14 cellular contexts compared by ENCODE assay signal in the genomic region with DNA sequence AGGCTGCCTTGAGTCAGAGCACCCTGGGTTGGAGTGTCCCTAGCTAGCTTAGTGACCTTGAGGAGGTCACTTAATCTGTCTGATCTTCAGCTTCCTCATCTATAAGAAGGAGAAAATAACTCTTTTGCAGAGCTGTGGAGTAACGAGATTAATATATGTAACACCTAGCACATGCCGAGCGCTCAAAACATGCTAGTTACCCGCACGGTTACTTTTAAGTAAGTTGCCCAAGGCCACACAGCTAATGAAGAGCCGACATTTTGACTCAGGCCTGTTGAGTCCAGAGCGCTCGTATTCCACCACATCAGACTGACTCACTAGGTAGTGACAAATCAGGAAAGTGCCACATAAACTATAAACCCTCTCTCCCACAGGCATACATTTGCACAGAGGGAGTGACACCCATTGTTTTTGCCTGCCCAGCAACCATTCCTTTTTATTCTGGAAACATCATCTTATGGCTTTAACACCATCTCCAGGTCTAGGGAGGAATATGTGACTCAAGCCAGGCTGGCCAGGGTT. TPM values are rescaled to one million over a fixed set of nuclear protein-coding genes. Genes with fewer than 3 reads are reported as not detected.
A peak's percentile ranks its signal among the peaks of the same experiment; 100 is the strongest.
DNase-seq lines count a peak whose midpoint lies in the region; ATAC-seq, FAIRE-seq and TF ChIP-seq lines count a peak whose summit lies in the region.
"Had no signal": no experiment of that assay in that cellular context is flagged by ENCODE, and none has a peak within 500 bp of the region (broad histone marks: within the 10 kb centered on the region; RNA-seq: fewer than 3 reads in every experiment).

No MANE protein-coding gene starts in this region.

- H3K4me3 ChIP-seq in kidney (ENCODE audit: low read length in 2 of 2) = no peak overlapping the region
- H3K4me3 ChIP-seq: sigmoid colon, uterus had no signal

- peak overlapping the region; percentile 4 for H3K4me3 Mint-ChIP-seq in activated T-helper 2 cell treated with anti-CD3 and anti-CD28 coated beads, Interferon-gamma antibody, Interleukin-2, Interleukin-4, amounts not matched to agents 10 μg/mL and 5 μg/mL and 100 μg/mL, durations not matched to agents 14 hours and 24 hours and 36 hours (ENCODE audit: low read depth)
- no peak overlapping the region for H3K4me3 Mint-ChIP-seq in immature natural killer cell

- DNase-seq in 8988T (peak; percentile 50), HCEC 1CT (peak; percentile 81), immature natural killer cell (no peak), NCI-H774 (lab: John Stamatoyannopoulos, UW) (no peak), kidney (no peak)
- no peak for DNase-seq in activated T-helper 2 cell treated with anti-CD3 and anti-CD28 coated beads, Interferon-gamma antibody, Interleukin-2, Interleukin-4, amounts not matched to agents 10 μg/mL and 5 μg/mL and 100 μg/mL, durations not matched to agents 14 hours and 24 hours and 36 hours (ENCODE audit: low spot score)
- DNase-seq: activated CD8-positive, alpha-beta memory T cell treated with anti-CD3 and anti-CD28 coated beads, Interleukin-2, amount 50 U/mL, for 4 hours; glutamatergic neuron; sigmoid colon; uterus had no signal

- peaks cover 0 to 4% of the 10 kb centered on the region in 2 donors for H3K4me1 ChIP-seq in kidney (ENCODE audit: control insufficient read depth in 1 of 2, insufficient read depth in 1 of 2, low read depth in 1 of 2, low read length in 2 of 2)
- H3K4me1 ChIP-seq: uterus had no signal

- FAIRE-seq in kidney (lab: Jason Lieb, UNC) = no peak
- FAIRE-seq: D721Med, GM19239 had no signal

- H3K9ac ChIP-seq in kidney (ENCODE audit: low read length in 2 of 2) = no peak overlapping the region

- H3K27ac Mint-ChIP-seq in activated T-helper 2 cell treated with anti-CD3 and anti-CD28 coated beads, Interferon-gamma antibody, Interleukin-2, Interleukin-4, amounts not matched to agents 10 μg/mL and 5 μg/mL and 100 μg/mL, durations not matched to agents 14 hours and 24 hours and 36 hours = peak overlapping the region; percentile 95
- H3K27ac Mint-ChIP-seq in immature natural killer cell = peak overlapping the region in 5 of 6 donors; percentile 41 to 83 (median 57)

- no peak for ATAC-seq in HG03097 (IDR thresholded peaks at IDR 0.05; ENCODE audit: low FRiP score, unreplicated experiment)
- no peak for ATAC-seq in GM21619 (IDR thresholded peaks at IDR 0.05; ENCODE audit: unreplicated experiment)

- intact Hi-C loops in activated T-helper 2 cell treated with anti-CD3 and anti-CD28 coated beads, Interferon-gamma antibody, Interleukin-2, Interleukin-4, amounts not matched to agents 10 μg/mL and 5 μg/mL and 100 μg/mL, durations not matched to agents 14 hours and 24 hours and 36 hours (cut with micrococcal nuclease) = loop anchor here (1.0 to 10.0 kb wide), 13 partner anchors 15 to 637 kb away; no protein-coding TSS in a partner anchor
- intact Hi-C loops in kidney (cut with DNase I) = no loop called here

- peak overlapping the region in 1 of 2 donors; percentile 52 for H3K27ac ChIP-seq in kidney (ENCODE audit: low read depth in 2 of 2, low read length in 2 of 2)

- H3K36me3 Mint-ChIP-seq in activated T-helper 2 cell treated with anti-CD3 and anti-CD28 coated beads, Interferon-gamma antibody, Interleukin-2, Interleukin-4, amounts not matched to agents 10 μg/mL and 5 μg/mL and 100 μg/mL, durations not matched to agents 14 hours and 24 hours and 36 hours (ENCODE audit: low read depth) = no peaks in the 10 kb centered on the region
- H3K36me3 Mint-ChIP-seq in immature natural killer cell = no peaks in the 10 kb centered on the region

- no peaks in the 10 kb centered on the region for H3K9me3 ChIP-seq in kidney (ENCODE audit: control insufficient read depth in 1 of 2, low read length in 2 of 2)
- H3K9me3 ChIP-seq: sigmoid colon, uterus had no signal

- no peak for TF ChIP-seq CTCF in kidney (IDR thresholded peaks at IDR 0.05; ENCODE audit: borderline replicate concordance, extremely low read depth, insufficient read depth)

- no peaks in the 10 kb centered on the region for H3K9me3 Mint-ChIP-seq in activated T-helper 2 cell treated with anti-CD3 and anti-CD28 coated beads, Interferon-gamma antibody, Interleukin-2, Interleukin-4, amounts not matched to agents 10 μg/mL and 5 μg/mL and 100 μg/mL, durations not matched to agents 14 hours and 24 hours and 36 hours
- H3K9me3 Mint-ChIP-seq in immature natural killer cell = no peaks in the 10 kb centered on the region

- H3K4me1 Mint-ChIP-seq in activated T-helper 2 cell treated with anti-CD3 and anti-CD28 coated beads, Interferon-gamma antibody, Interleukin-2, Interleukin-4, amounts not matched to agents 10 μg/mL and 5 μg/mL and 100 μg/mL, durations not matched to agents 14 hours and 24 hours and 36 hours (ENCODE audit: low read depth) = peaks cover 84% of the 10 kb centered on the region
- peaks cover 25 to 48% of the 10 kb centered on the region in 2 donors for H3K4me1 Mint-ChIP-seq in immature natural killer cell

- H3K36me3 ChIP-seq in kidney (ENCODE audit: control insufficient read depth in 1 of 2, insufficient read depth in 2 of 2, low read length in 2 of 2) = no peaks in the 10 kb centered on the region
- H3K36me3 ChIP-seq: sigmoid colon, uterus had no signal

- H3K27me3 Mint-ChIP-seq in activated T-helper 2 cell treated with anti-CD3 and anti-CD28 coated beads, Interferon-gamma antibody, Interleukin-2, Interleukin-4, amounts not matched to agents 10 μg/mL and 5 μg/mL and 100 μg/mL, durations not matched to agents 14 hours and 24 hours and 36 hours (ENCODE audit: low read depth) = no peaks in the 10 kb centered on the region
- peaks cover 8 to 11% (median 11%) of the 10 kb centered on the region in 3 donors for H3K27me3 Mint-ChIP-seq in immature natural killer cell (ENCODE audit: low read depth in 3 of 3)

RNA-seq across cellular contexts. Expression of gene BHLHE40, which starts 42.4 kb away (rescaled TPM):
- total RNA-seq in activated T-helper 2 cell treated with anti-CD3 and anti-CD28 coated beads, Interferon-gamma antibody, Interleukin-2, Interleukin-4, amounts not matched to agents 10 μg/mL and 5 μg/mL and 100 μg/mL, durations not matched to agents 14 hours and 24 hours and 36 hours = 421 and 425 TPM in 2 replicates
- polyA plus RNA-seq in immature natural killer cell = 10 to 100 TPM; 51.4 to 91.9 (median 64.4) TPM
- 147 TPM for total RNA-seq in kidney
- polyA plus RNA-seq in kidney (ENCODE audit: insufficient read depth, low read depth, low replicate concordance) = 39.4 TPM

Comparison
In these comparisons a context has a peak if more than half of its experiments do, and no peak if none do; other contexts are left out.
1. DNase-seq: peak in 8988T (single experiment) and HCEC 1CT (single experiment); none in activated T-helper 2 cell treated with anti-CD3 and anti-CD28 coated beads, Interferon-gamma antibody, Interleukin-2, Interleukin-4, amounts not matched to agents 10 μg/mL and 5 μg/mL and 100 μg/mL, durations not matched to agents 14 hours and 24 hours and 36 hours (single experiment), immature natural killer cell (0 of 3), NCI-H774 (single experiment) and kidney (single experiment).